ENCODE assay signal across 8 cellular contexts in the genomic region with DNA sequence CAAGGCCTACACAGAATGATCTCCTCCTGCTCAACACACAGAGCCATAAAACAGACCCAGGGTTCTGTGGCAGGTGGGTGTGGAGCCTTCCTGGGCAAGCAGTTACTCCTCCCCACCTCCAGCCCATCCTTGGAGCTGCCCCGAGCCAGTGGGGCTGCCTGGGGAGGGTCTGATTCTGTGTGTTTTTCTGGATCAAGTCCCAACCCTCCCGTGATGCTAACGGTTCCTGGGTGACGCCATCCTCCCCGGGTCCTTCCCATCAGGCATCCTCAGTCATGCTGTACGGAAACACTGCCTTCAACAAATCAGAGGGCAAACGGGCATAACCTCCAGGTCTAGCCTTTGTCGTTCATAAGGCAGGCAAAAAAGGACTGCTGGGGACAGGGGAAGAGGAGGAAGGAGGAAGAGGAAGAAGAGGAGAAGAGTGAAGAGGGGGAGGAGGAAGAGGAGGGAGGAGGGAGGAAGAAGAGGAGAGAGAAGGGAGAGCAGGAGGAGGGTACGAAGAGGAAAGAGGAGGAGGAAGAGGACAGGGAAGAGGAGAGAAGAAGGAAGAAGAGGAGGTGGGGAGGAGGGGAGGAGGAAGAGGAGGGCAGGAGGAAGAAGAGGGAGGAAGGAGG.
DNase-seq lines count a peak whose midpoint lies in the region; ATAC-seq and TF ChIP-seq lines count a peak whose summit lies in the region.

No MANE protein-coding gene starts in this region.

- no peaks in the 10 kb centered on the region for H3K79me2 ChIP-seq in mammary epithelial cell (ENCODE audit: insufficient read depth, low read length)

- H3K27me3 Mint-ChIP-seq in activated CD8-positive, alpha-beta T cell treated with anti-CD3 and anti-CD28 coated beads for 36 hours = no peaks in the 10 kb centered on the region
- H3K27me3 Mint-ChIP-seq in memory B cell (no peaks in the 10 kb centered on the region), type B pancreatic cell (no peaks in the 10 kb centered on the region)

- H3K27ac Mint-ChIP-seq in activated CD8-positive, alpha-beta T cell treated with anti-CD3 and anti-CD28 coated beads for 36 hours = no peak overlapping the region
- H3K27ac Mint-ChIP-seq in memory B cell (no peak overlapping the region), type B pancreatic cell (peak overlapping the region; percentile 50)

- DNase-seq in breast epithelium (ENCODE audit: low spot score in 2 of 2) = no peak
- DNase-seq in mammary epithelial cell = no peak
- no peak for DNase-seq in activated CD8-positive, alpha-beta T cell treated with anti-CD3 and anti-CD28 coated beads for 36 hours
- no peak for DNase-seq in memory B cell (ENCODE audit: low spot score in 2 of 2)
- no peak for DNase-seq in type B pancreatic cell (ENCODE audit: extremely low spot score, unreplicated experiment)
- DNase-seq in putamen (ENCODE audit: low spot score) = no peak
- no peak for DNase-seq in tibial artery

- H3K4me1 Mint-ChIP-seq in activated CD8-positive, alpha-beta T cell treated with anti-CD3 and anti-CD28 coated beads for 36 hours (ENCODE audit: low read depth) = peaks cover 44% of the 10 kb centered on the region
- H3K4me1 Mint-ChIP-seq in memory B cell (peaks cover 61% of the 10 kb centered on the region), type B pancreatic cell (ENCODE audit: unreplicated experiment) (peaks cover 45% of the 10 kb centered on the region)

- H3K9ac ChIP-seq in mammary epithelial cell (ENCODE audit: insufficient read depth, low read length) = no peak overlapping the region

- no peak overlapping the region for H3K4me3 ChIP-seq in breast epithelium
- H3K4me3 ChIP-seq in mammary epithelial cell (replicated peaks in 1 of 3; ENCODE audit: insufficient read depth in 1 of 3, low read depth in 2 of 3, low read length in 3 of 3) = no peak overlapping the region
- no peak overlapping the region for H3K4me3 ChIP-seq in tibial artery

- H3K36me3 Mint-ChIP-seq in activated CD8-positive, alpha-beta T cell treated with anti-CD3 and anti-CD28 coated beads for 36 hours (ENCODE audit: low read depth) = peaks cover 4% of the 10 kb centered on the region
- H3K36me3 Mint-ChIP-seq in memory B cell = peaks cover 2% of the 10 kb centered on the region
- H3K36me3 Mint-ChIP-seq in type B pancreatic cell = no peaks in the 10 kb centered on the region

- H2AFZ ChIP-seq in mammary epithelial cell (ENCODE audit: low read depth, low read length) = no peak overlapping the region

- peak overlapping the region; percentile 74 for H3K4me3 Mint-ChIP-seq in activated CD8-positive, alpha-beta T cell treated with anti-CD3 and anti-CD28 coated beads for 36 hours
- H3K4me3 Mint-ChIP-seq in memory B cell = peak overlapping the region; percentile 86
- H3K4me3 Mint-ChIP-seq in type B pancreatic cell = no peak overlapping the region

- intact Hi-C loops in breast epithelium (cut with DNase I; ENCODE audit: low total_unique reads) = no loop called here
- intact Hi-C loops in mammary epithelial cell (cut with micrococcal nuclease) = loop anchor here (5.0 kb wide), 2 partner anchors 43 to 83 kb away; partner anchors contain the start of gene ITPKB
- intact Hi-C loops in activated CD8-positive, alpha-beta T cell treated with anti-CD3 and anti-CD28 coated beads for 36 hours (cut with micrococcal nuclease) = loop anchor here (5.0 kb wide), 1 partner anchor 33 kb away; no protein-coding TSS in a partner anchor
- intact Hi-C loops in tibial artery (cut with DNase I; ENCODE audit: low total_unique reads) = no loop called here

- 71% methylated on average over 7 of the region's 9 CpGs for WGBS in mammary epithelial cell (ENCODE audit: low coverage, missing lambda C conversion rate)

- no peak overlapping the region for H3K4me2 ChIP-seq in mammary epithelial cell (ENCODE audit: insufficient read depth, low read depth, low read length)

- H3K27me3 ChIP-seq in breast epithelium (no peaks in the 10 kb centered on the region), mammary epithelial cell (ENCODE audit: insufficient read depth, low read length) (no peaks in the 10 kb centered on the region), tibial artery (no peaks in the 10 kb centered on the region)

- H3K27ac ChIP-seq in breast epithelium (peak overlapping the region; percentile 56 to 83), mammary epithelial cell (ENCODE audit: insufficient read depth, low read depth, low read length) (no peak overlapping the region), tibial artery (no peak overlapping the region)

- in situ Hi-C loops in mammary epithelial cell (cut with MboI; ENCODE audit: low sequenced_read_pairs in 2 of 2) = loop anchor here in 1 of 2 donors (10.0 kb wide), 1 partner anchor 170 kb away; no protein-coding TSS in a partner anchor

- dilution Hi-C loops in mammary epithelial cell (cut with HindIII; ENCODE audit: low sequenced_read_pairs) = no loop called here

- TF ChIP-seq CTCF in breast epithelium (IDR thresholded peaks at IDR 0.05) (no peak), mammary epithelial cell (conservative IDR thresholded peaks at IDR 0.05 in 1 of 2, IDR thresholded peaks at IDR 0.05 in 1 of 2; ENCODE audit: extremely low read depth in 1 of 2, insufficient read depth in 1 of 2, low read depth in 1 of 2, low read length in 2 of 2) (no peak), type B pancreatic cell (conservative IDR thresholded peaks at IDR 0.05) (no peak), tibial artery (IDR thresholded peaks at IDR 0.05) (no peak)
- TF ChIP-seq CTCF in activated CD8-positive, alpha-beta T cell treated with anti-CD3 and anti-CD28 coated beads for 36 hours (IDR thresholded peaks at IDR 0.05) = no peak

- peaks cover 3 to 35% of the 10 kb centered on the region in 2 donors for H3K4me1 ChIP-seq in breast epithelium
- H3K4me1 ChIP-seq in mammary epithelial cell (ENCODE audit: insufficient read depth, low read length) = peaks cover 30% of the 10 kb centered on the region
- peaks cover 0 to 60% (median 31%) of the 10 kb centered on the region in 4 donors for H3K4me1 ChIP-seq in tibial artery

- no peaks in the 10 kb centered on the region for H3K9me3 ChIP-seq in breast epithelium
- H3K9me3 ChIP-seq in mammary epithelial cell (replicated peaks; ENCODE audit: insufficient read depth, low read length) = no peaks in the 10 kb centered on the region
- no peaks in the 10 kb centered on the region for H3K9me3 ChIP-seq in tibial artery

- TF ChIP-seq POLR2A in breast epithelium (IDR thresholded peaks at IDR 0.05) = no peak

- H4K20me1 ChIP-seq in mammary epithelial cell (ENCODE audit: insufficient read depth, low read length) = no peaks in the 10 kb centered on the region

- H3K36me3 ChIP-seq in breast epithelium (no peaks in the 10 kb centered on the region), mammary epithelial cell (ENCODE audit: insufficient read depth, low read length) (no peaks in the 10 kb centered on the region), tibial artery (no peaks in the 10 kb centered on the region)

- ATAC-seq in activated CD8-positive, alpha-beta T cell treated with anti-CD3 and anti-CD28 coated beads for 36 hours = no peak
- ATAC-seq in memory B cell (ENCODE audit: low read depth) (no peak), esophagus mucosa (no peak)

- BruUV-seq in mammary epithelial cell (replicated peaks; lab: Mats Ljungman, UMichigan) = no TSS peak

- H3K9me3 Mint-ChIP-seq in activated CD8-positive, alpha-beta T cell treated with anti-CD3 and anti-CD28 coated beads for 36 hours = no peaks in the 10 kb centered on the region
- no peaks in the 10 kb centered on the region for H3K9me3 Mint-ChIP-seq in memory B cell
- H3K9me3 Mint-ChIP-seq in type B pancreatic cell = no peaks in the 10 kb centered on the region

- POLR2A ChIA-PET in activated CD8-positive, alpha-beta T cell treated with anti-CD3 and anti-CD28 coated beads for 36 hours (lab: Charles Lee) = interaction anchor here (0.6 to 5.2 kb wide), 14 partner anchors 8 to 82 kb away, joined by 3 to 32 read pairs (median 6); no protein-coding TSS in a partner anchor

- CTCF ChIA-PET in mammary epithelial cell (lab: Charles Lee; ENCODE audit: low non-redundant PET) = no interaction called here
- CTCF ChIA-PET in activated CD8-positive, alpha-beta T cell treated with anti-CD3 and anti-CD28 coated beads for 36 hours (lab: Charles Lee) = interaction anchor here (0.8 to 7.0 kb wide), 14 partner anchors 8 to 174 kb away, joined by 3 to 50 read pairs (median 4); no protein-coding TSS in a partner anchor

Comparison
In these comparisons a context has a peak if more than half of its experiments do, and no peak if none do; other contexts are left out.
1. H3K27ac ChIP-seq: peak in breast epithelium (2 of 2); none in mammary epithelial cell (single experiment) and tibial artery (0 of 2).
2. intact Hi-C loops: an anchor here in mammary epithelial cell (5.0 kb wide) and activated CD8-positive, alpha-beta T cell treated with anti-CD3 and anti-CD28 coated beads for 36 hours (5.0 kb wide); none called in breast epithelium and tibial artery.